9 cellular contexts compared by ENCODE assay signal in genomic region chr1:92482665-92483441, GRCh38. TPM values are rescaled to one million over a fixed set of nuclear protein-coding genes. Genes with fewer than 3 reads are reported as not detected.
A peak's percentile ranks its signal among the peaks of the same experiment; 100 is the strongest.
DNase-seq lines count a peak whose midpoint lies in the region; ATAC-seq and TF ChIP-seq lines count a peak whose summit lies in the region.
"Had no signal": no experiment of that assay in that cellular context is flagged by ENCODE, and none has a peak within 500 bp of the region (broad histone marks: within the 10 kb centered on the region; RNA-seq: fewer than 3 reads in every experiment).

No MANE protein-coding gene starts in this region.

- H3K27me3 ChIP-seq in DOHH2 (ENCODE audit: control insufficient read depth, low read length) (peaks cover 57% of the 10 kb centered on the region), heart right ventricle (peaks cover 45 to 98% (median 89%) of the 10 kb centered on the region in 7 donors), skeletal muscle satellite cell (ENCODE audit: control insufficient read depth, insufficient read depth, low read length) (peaks cover 97% of the 10 kb centered on the region)

- H3K4me2 ChIP-seq in DOHH2 (ENCODE audit: low read length) (peak overlapping the region; percentile 100), skeletal muscle satellite cell (ENCODE audit: low read length) (peak overlapping the region; percentile 91)

- H3K4me1 ChIP-seq in DOHH2 (ENCODE audit: control insufficient read depth, low read length) (peaks cover 40% of the 10 kb centered on the region), heart right ventricle (peaks cover 31 to 64% (median 60%) of the 10 kb centered on the region in 9 donors), skeletal muscle satellite cell (ENCODE audit: control insufficient read depth, insufficient read depth, low read length) (peaks cover 52% of the 10 kb centered on the region)

- TF ChIP-seq CTCF in DOHH2 (IDR thresholded peaks at IDR 0.05; ENCODE audit: low read depth, low read length, poor library complexity, severe bottlenecking) = no peak
- TF ChIP-seq CTCF in heart right ventricle (IDR thresholded peaks at IDR 0.05) = no peak

- H4K20me1 ChIP-seq in DOHH2 (ENCODE audit: control insufficient read depth, insufficient read depth, low read depth, low read length) = no peaks in the 10 kb centered on the region

- H3K9me3 ChIP-seq in DOHH2 (ENCODE audit: control insufficient read depth, insufficient read depth, low read length) (no peaks in the 10 kb centered on the region), heart right ventricle (no peaks in the 10 kb centered on the region), skeletal muscle satellite cell (replicated peaks; ENCODE audit: low read length) (no peaks in the 10 kb centered on the region)

- in situ Hi-C loops in KBM-7 (cut with MboI; ENCODE audit: low pct_unique_long_range_greater_than_20kb, low sequenced_read_pairs) = loop anchor here (10.0 kb wide), 1 partner anchor 122 kb away; no protein-coding TSS in a partner anchor

- no peaks in the 10 kb centered on the region for H3K79me2 ChIP-seq in DOHH2 (ENCODE audit: control insufficient read depth, low read length)

- intact Hi-C loops in heart right ventricle (cut with DNase I) = loop anchor here in 1 of 10 donors (10.0 kb wide), 1 partner anchor 102 kb away; no protein-coding TSS in a partner anchor

- WGBS in heart right ventricle, 2 donors = 1 to 3% methylated on average over 53 of the region's 53 CpGs

- H3K27ac ChIP-seq in DOHH2 (ENCODE audit: low read depth, low read length) (no peak overlapping the region), heart right ventricle (peak overlapping the region in 1 of 10 donors; percentile 84)

- peak; percentile 29 for DNase-seq in KBM-7
- DNase-seq in activated T-cell treated with anti-CD3 and anti-CD28 coated beads for 1 hour (ENCODE audit: low read depth) = peak; percentile 32
- no peak for DNase-seq in heart right ventricle

- H3K9ac ChIP-seq in skeletal muscle satellite cell (ENCODE audit: low read depth, low read length) = no peak overlapping the region

- H3K36me3 ChIP-seq in DOHH2 (ENCODE audit: control insufficient read depth, low read length) (no peaks in the 10 kb centered on the region), heart right ventricle (no peaks in the 10 kb centered on the region), skeletal muscle satellite cell (ENCODE audit: insufficient read depth, low read length) (no peaks in the 10 kb centered on the region)

- H3K4me3 ChIP-seq in DOHH2 (ENCODE audit: low read length) (peak overlapping the region; percentile 84), heart right ventricle (peak overlapping the region; percentile 25 to 70 (median 56)), skeletal muscle satellite cell (ENCODE audit: low read length) (peak overlapping the region; percentile 61)
- H3K4me3 ChIP-seq: K562 had no signal

- H3K9me2 ChIP-seq in DOHH2 (replicated peaks; ENCODE audit: control insufficient read depth, low read length) = no peaks in the 10 kb centered on the region

- ATAC-seq in heart right ventricle (no peak), GM18909 (IDR thresholded peaks at IDR 0.05; ENCODE audit: poor library complexity, unreplicated experiment) (no peak), GM21717 (IDR thresholded peaks at IDR 0.05; ENCODE audit: unreplicated experiment) (no peak), GM21528 (IDR thresholded peaks at IDR 0.05; ENCODE audit: low FRiP score, unreplicated experiment) (no peak)
- ATAC-seq: K562 had no signal

- H3F3A ChIP-seq in DOHH2 (ENCODE audit: control insufficient read depth, insufficient read depth) = 0 out of 2 replicates have a peak, but pooled peaks cover 9% of the 10 kb centered on the region

RNA-seq across cellular contexts. Expression of gene GFI1, which starts 3.9 kb away (rescaled TPM):
- total RNA-seq in heart right ventricle = 1 to 10 TPM in 1 of 10 donors, under 1 TPM in 6, not detected in 3; 0.10 to 1.3 (median 0.18) TPM
- under 1 TPM; 0.09 to 0.15 TPM for polyA plus RNA-seq in heart right ventricle
- not detected in 2 replicates for total RNA-seq in skeletal muscle satellite cell (2012; rRNA removed)

Comparison
In these comparisons a context has a peak if more than half of its experiments do, and no peak if none do; other contexts are left out.
1. DNase-seq: peak in KBM-7 (single experiment) and activated T-cell treated with anti-CD3 and anti-CD28 coated beads for 1 hour (single experiment); none in heart right ventricle (0 of 2).
2. Peak in every context shown above with its lines, with median percentiles within 50 percentile points of each other: H3K4me3 ChIP-seq.